2 cellular contexts compared by ENCODE assay signal in the genomic region with DNA sequence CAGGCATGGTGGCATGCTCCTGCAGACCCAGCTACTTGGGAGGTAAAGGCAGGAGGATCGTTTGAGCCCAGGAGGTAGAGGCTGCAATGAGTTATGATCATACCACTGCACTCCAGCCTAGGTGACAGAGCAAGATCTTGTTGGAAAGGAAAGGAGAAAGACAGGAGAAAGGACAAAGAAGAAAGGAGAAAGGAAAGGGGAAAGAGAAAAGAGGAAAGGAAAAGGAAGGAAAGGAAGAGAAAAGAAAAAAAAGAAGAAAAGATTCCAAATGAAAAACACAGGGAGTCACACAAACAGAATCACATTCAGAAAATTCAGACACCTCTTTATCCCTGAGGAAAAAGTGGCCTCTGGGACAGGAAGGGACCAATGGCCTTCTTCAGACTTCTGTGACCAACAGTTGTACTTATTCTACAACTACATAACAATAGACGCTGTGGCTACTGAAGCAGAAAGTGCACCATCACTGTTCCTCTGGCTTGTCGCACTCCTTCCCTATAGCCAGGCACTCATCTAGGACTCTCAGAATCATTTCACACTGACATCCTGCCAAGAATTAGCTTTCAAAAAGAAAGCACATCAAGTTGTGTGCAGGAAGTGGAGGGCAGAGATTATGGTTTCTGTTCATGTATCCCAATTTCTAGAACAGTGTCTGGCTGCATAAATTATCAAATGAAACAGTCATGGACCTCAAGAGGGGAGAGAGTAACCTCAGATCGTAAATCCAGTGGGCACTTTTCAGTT.
TF ChIP-seq lines count a peak whose summit lies in the region.

No MANE protein-coding gene starts in this region.

TF ChIP-seq in SK-N-SH treated with all-trans-retinoic acid at 6 μM for 48 hours, 23 proteins besides CTCF, POLR2A, EP300 and RAD21 (continued from another document):
- TF ChIP-seq, protein P1, sequence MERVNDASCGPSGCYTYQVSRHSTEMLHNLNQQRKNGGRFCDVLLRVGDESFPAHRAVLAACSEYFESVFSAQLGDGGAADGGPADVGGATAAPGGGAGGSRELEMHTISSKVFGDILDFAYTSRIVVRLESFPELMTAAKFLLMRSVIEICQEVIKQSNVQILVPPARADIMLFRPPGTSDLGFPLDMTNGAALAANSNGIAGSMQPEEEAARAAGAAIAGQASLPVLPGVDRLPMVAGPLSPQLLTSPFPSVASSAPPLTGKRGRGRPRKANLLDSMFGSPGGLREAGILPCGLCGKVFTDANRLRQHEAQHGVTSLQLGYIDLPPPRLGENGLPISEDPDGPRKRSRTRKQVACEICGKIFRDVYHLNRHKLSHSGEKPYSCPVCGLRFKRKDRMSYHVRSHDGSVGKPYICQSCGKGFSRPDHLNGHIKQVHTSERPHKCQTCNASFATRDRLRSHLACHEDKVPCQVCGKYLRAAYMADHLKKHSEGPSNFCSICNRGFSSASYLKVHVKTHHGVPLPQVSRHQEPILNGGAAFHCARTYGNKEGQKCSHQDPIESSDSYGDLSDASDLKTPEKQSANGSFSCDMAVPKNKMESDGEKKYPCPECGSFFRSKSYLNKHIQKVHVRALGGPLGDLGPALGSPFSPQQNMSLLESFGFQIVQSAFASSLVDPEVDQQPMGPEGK (CRISPR knock-in tag; IDR thresholded peaks at IDR 0.05; ENCODE audit: borderline replicate concordance) = no peak

TF ChIP-seq in SK-N-SH, 30 proteins besides CTCF, POLR2A, EP300 and RAD21 (continued from another document):
- TF ChIP-seq, protein P2, sequence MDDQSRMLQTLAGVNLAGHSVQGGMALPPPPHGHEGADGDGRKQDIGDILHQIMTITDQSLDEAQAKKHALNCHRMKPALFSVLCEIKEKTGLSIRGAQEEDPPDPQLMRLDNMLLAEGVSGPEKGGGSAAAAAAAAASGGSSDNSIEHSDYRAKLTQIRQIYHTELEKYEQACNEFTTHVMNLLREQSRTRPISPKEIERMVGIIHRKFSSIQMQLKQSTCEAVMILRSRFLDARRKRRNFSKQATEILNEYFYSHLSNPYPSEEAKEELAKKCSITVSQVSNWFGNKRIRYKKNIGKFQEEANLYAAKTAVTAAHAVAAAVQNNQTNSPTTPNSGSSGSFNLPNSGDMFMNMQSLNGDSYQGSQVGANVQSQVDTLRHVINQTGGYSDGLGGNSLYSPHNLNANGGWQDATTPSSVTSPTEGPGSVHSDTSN (IDR thresholded peaks at IDR 0.05) = no peak
- TF ChIP-seq NRF1 (IDR thresholded peaks at IDR 0.05; ENCODE audit: low read depth, low read length) (no peak), FOXJ3 (CRISPR knock-in tag; IDR thresholded peaks at IDR 0.05) (no peak), FOXM1 (IDR thresholded peaks at IDR 0.05; ENCODE audit: low read depth) (no peak), TCF12 (IDR thresholded peaks at IDR 0.05) (no peak), MXI1 (IDR thresholded peaks at IDR 0.05; ENCODE audit: low read depth, low read length) (no peak), ELF1 (IDR thresholded peaks at IDR 0.05) (no peak), SIN3A (IDR thresholded peaks at IDR 0.05; ENCODE audit: borderline replicate concordance, low read depth, low read length) (no peak), POLR2AphosphoS5 (IDR thresholded peaks at IDR 0.05; ENCODE audit: low read depth, low read length) (no peak), RXRA (IDR thresholded peaks at IDR 0.05; ENCODE audit: borderline replicate concordance, low read depth) (no peak), GATA2 (CRISPR knock-in tag; IDR thresholded peaks at IDR 0.05) (no peak)
- TF ChIP-seq, protein P3, sequence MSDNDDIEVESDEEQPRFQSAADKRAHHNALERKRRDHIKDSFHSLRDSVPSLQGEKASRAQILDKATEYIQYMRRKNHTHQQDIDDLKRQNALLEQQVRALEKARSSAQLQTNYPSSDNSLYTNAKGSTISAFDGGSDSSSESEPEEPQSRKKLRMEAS (IDR thresholded peaks at IDR 0.05; ENCODE audit: low read depth) = no peak
- TF ChIP-seq, protein P4, sequence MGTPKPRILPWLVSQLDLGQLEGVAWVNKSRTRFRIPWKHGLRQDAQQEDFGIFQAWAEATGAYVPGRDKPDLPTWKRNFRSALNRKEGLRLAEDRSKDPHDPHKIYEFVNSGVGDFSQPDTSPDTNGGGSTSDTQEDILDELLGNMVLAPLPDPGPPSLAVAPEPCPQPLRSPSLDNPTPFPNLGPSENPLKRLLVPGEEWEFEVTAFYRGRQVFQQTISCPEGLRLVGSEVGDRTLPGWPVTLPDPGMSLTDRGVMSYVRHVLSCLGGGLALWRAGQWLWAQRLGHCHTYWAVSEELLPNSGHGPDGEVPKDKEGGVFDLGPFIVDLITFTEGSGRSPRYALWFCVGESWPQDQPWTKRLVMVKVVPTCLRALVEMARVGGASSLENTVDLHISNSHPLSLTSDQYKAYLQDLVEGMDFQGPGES (IDR thresholded peaks at IDR 0.05; ENCODE audit: low read depth, low read length) = no peak
